1 cellular context compared by ENCODE assay signal in genomic region chr19:18785179-18786124, GRCh38.
A peak's percentile ranks its signal among the peaks of the same experiment; 100 is the strongest.
TF ChIP-seq lines count a peak whose summit lies in the region.

No MANE protein-coding gene starts in this region.

TF ChIP-seq in HepG2, 621 proteins besides CTCF, POLR2A, EP300 and RAD21 (continued from another document and continues in another):
- no peak for TF ChIP-seq ZBTB40 (IDR thresholded peaks at IDR 0.05)
- TF ChIP-seq ZBTB40 (CRISPR knock-in tag; IDR thresholded peaks at IDR 0.05) = peak; percentile 47; the same call in 1 of the 2 replicates
- no peak for TF ChIP-seq ZNF343 (CRISPR knock-in tag; IDR thresholded peaks at IDR 0.05)
- TF ChIP-seq ZSCAN29 (CRISPR knock-in tag; conservative IDR thresholded peaks at IDR 0.05) = no peak
- no peak for TF ChIP-seq ZNF138 (CRISPR knock-in tag; IDR thresholded peaks at IDR 0.05; ENCODE audit: low read depth)
- TF ChIP-seq REST (IDR thresholded peaks at IDR 0.05; ENCODE audit: borderline replicate concordance in 1 of 2, low read depth in 1 of 2, low read length in 2 of 2) = no peak
- no peak for TF ChIP-seq ATF4 (CRISPR knock-in tag; IDR thresholded peaks at IDR 0.05)
- no peak for TF ChIP-seq NKX3-1 (CRISPR knock-in tag; IDR thresholded peaks at IDR 0.05)
- no peak for TF ChIP-seq BCL6 (CRISPR knock-in tag; IDR thresholded peaks at IDR 0.05)
- TF ChIP-seq ZNF451 (CRISPR knock-in tag; IDR thresholded peaks at IDR 0.05) = no peak
- no peak for TF ChIP-seq FOXO4 (CRISPR knock-in tag; conservative IDR thresholded peaks at IDR 0.05)
- no peak for TF ChIP-seq JDP2 (CRISPR knock-in tag; IDR thresholded peaks at IDR 0.05; ENCODE audit: borderline replicate concordance)
- no peak for TF ChIP-seq HMG20A (CRISPR knock-in tag; IDR thresholded peaks at IDR 0.05; ENCODE audit: borderline replicate concordance)
- TF ChIP-seq U2AF2 (IDR thresholded peaks at IDR 0.05; ENCODE audit: low read depth, low read length) = no peak
- TF ChIP-seq NR3C1 (CRISPR knock-in tag; IDR thresholded peaks at IDR 0.05) = no peak
- no peak for TF ChIP-seq GZF1 (CRISPR knock-in tag; IDR thresholded peaks at IDR 0.05)
- TF ChIP-seq ZNF549 (CRISPR knock-in tag; IDR thresholded peaks at IDR 0.05) = no peak
- TF ChIP-seq PHF20 (CRISPR knock-in tag; IDR thresholded peaks at IDR 0.05) = no peak
- TF ChIP-seq KLF15 (CRISPR knock-in tag; IDR thresholded peaks at IDR 0.05; ENCODE audit: borderline replicate concordance) = no peak
- no peak for TF ChIP-seq MYPOP (CRISPR knock-in tag; IDR thresholded peaks at IDR 0.05)
- TF ChIP-seq RXRA (CRISPR knock-in tag; IDR thresholded peaks at IDR 0.05) = no peak
- TF ChIP-seq ZNF562 (CRISPR knock-in tag; IDR thresholded peaks at IDR 0.05; ENCODE audit: borderline replicate concordance) = no peak
- TF ChIP-seq PHB2 (IDR thresholded peaks at IDR 0.05; ENCODE audit: partially characterized antibody) = no peak
- no peak for TF ChIP-seq PRDM10 (CRISPR knock-in tag; IDR thresholded peaks at IDR 0.05; ENCODE audit: low read depth)
- TF ChIP-seq HNRNPUL1 (IDR thresholded peaks at IDR 0.05; ENCODE audit: low read depth, low read length) = no peak
- 0 out of 2 replicates have a peak, but pooled peaks have one; percentile 19 for TF ChIP-seq SPEN (CRISPR knock-in tag; IDR thresholded peaks at IDR 0.05; ENCODE audit: low read depth)
- no peak for TF ChIP-seq ZNF567 (CRISPR knock-in tag; IDR thresholded peaks at IDR 0.05; ENCODE audit: borderline replicate concordance)
- no peak for TF ChIP-seq SOX6 (IDR thresholded peaks at IDR 0.05)
- no peak for TF ChIP-seq SOX6 (CRISPR knock-in tag; IDR thresholded peaks at IDR 0.05)
- no peak for TF ChIP-seq ZNF605 (CRISPR knock-in tag; IDR thresholded peaks at IDR 0.05)
- no peak for TF ChIP-seq ZBTB44 (CRISPR knock-in tag; IDR thresholded peaks at IDR 0.05)
- no peak for TF ChIP-seq ZNF256 (CRISPR knock-in tag; conservative IDR thresholded peaks at IDR 0.05)
- TF ChIP-seq NR2F6 (IDR thresholded peaks at IDR 0.05) = no peak
- TF ChIP-seq NR2F6 (CRISPR knock-in tag; IDR thresholded peaks at IDR 0.05) = no peak
